8 cellular contexts compared by ENCODE assay signal in the genomic region with DNA sequence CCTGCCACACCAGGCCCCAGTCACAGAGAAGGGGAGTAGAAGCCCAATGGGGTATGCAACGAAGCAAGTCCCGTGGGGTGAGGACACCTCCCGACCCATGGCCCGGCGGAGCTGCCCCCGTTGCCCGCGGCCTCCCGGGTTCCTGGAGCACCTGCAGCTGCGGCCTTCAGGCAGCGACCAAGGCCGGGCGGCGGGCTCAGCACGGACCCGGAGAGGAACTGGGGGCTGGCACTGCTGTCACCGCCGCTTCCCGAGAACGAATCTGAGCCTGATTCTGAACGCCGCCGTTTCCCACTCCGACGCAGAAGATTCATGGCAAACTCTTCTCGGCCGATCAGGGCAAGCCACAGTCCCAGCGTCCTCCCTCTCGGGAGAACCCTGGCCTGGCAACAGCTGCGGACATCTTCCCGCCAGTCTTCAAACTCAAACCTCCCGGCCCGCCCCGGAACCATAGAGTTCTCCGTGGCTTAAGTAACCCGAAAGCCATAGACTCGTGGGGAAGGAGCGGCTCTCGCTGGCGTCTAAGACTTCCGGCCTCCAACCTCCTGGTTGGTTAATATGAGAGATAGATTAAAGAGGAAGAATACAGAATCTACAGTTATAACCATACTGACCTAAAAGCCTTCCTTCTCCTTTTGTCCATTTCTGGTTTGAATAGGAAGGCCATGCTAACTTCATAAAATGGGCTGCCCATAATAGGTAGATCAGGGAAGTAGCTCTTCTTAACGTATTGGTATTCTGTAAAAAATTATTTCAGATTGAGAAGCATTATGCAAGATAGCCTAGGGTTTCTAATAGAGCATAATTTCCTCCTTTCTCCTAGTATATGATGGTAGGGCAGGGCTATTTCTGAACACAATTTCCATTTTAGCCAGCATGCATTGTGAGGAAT. TPM values are rescaled to one million over a fixed set of nuclear protein-coding genes. Genes with fewer than 3 reads are reported as not detected.
DNase-seq lines count a peak whose midpoint lies in the region; ATAC-seq and TF ChIP-seq lines count a peak whose summit lies in the region.

A gene (minus strand): TSS at position 425 of the 892 bp plus-strand sequence. CDS start 111 bp downstream, at position 314.

- H3K27me3 ChIP-seq in thyroid gland: no peaks in the 10 kb centered on the region

- peaks cover 5 to 6% of the 10 kb centered on the region in 2 donors for H3K4me1 ChIP-seq in thyroid gland

- ATAC-seq in HG02623 (IDR thresholded peaks at IDR 0.05; ENCODE audit: unreplicated experiment): peak; percentile 78

- H3K4me3 ChIP-seq in thyroid gland (replicated peaks in 1 of 3): peak within 1 kb of the TSS; percentile 14 to 48 (median 39)

- H3K4me3 Mint-ChIP-seq in activated naive CD8-positive, alpha-beta T cell: peak within 1 kb of the TSS; percentile 95
- peak within 1 kb of the TSS; percentile 89 for H3K4me3 Mint-ChIP-seq in osteocyte (ENCODE audit: unreplicated experiment)

- H3K4me1 Mint-ChIP-seq in activated naive CD8-positive, alpha-beta T cell (ENCODE audit: low read depth): peaks cover 8% of the 10 kb centered on the region
- H3K4me1 Mint-ChIP-seq in osteocyte (ENCODE audit: unreplicated experiment): peaks cover 6% of the 10 kb centered on the region

- intact Hi-C loops in head of caudate nucleus (cut with DNase I): no loop called here
- intact Hi-C loops in thyroid gland (cut with DNase I): no loop called here

- TF ChIP-seq CTCF in GM10248 (IDR thresholded peaks at IDR 0.05; ENCODE audit: control extremely low read depth, extremely low read depth, low read depth, missing control alignments): no peak
- no peak for TF ChIP-seq CTCF in osteocyte (IDR thresholded peaks at IDR 0.05)
- no peak for TF ChIP-seq CTCF in thyroid gland (IDR thresholded peaks at IDR 0.05)

- TF ChIP-seq POLR2A in thyroid gland (IDR thresholded peaks at IDR 0.05): no peak

- 0 to 1% methylated on average over 10 to 19 of the region's 42 CpGs for WGBS in thyroid gland, 2 donors

- H3K36me3 Mint-ChIP-seq in activated naive CD8-positive, alpha-beta T cell: no peaks in the 10 kb centered on the region
- no peaks in the 10 kb centered on the region for H3K36me3 Mint-ChIP-seq in osteocyte (ENCODE audit: unreplicated experiment)

- peak within 1 kb of the TSS; percentile 96 for H3K27ac Mint-ChIP-seq in activated naive CD8-positive, alpha-beta T cell
- H3K27ac Mint-ChIP-seq in osteocyte (ENCODE audit: unreplicated experiment): peak within 1 kb of the TSS; percentile 88

- no peaks in the 10 kb centered on the region for H3K36me3 ChIP-seq in thyroid gland

- POLR2A ChIA-PET in GM10248 (lab: Yijun Ruan, JAX): no interaction called here

- DNase-seq in GM10248 (ENCODE audit: extremely low spot score): peak; percentile 91
- DNase-seq in NCI-H1105 (lab: John Stamatoyannopoulos, UW): peak; percentile 98
- peak; percentile 91 for DNase-seq in SKM-1 treated with dmso at 0.1 percent for 144 hours (lab: John Stamatoyannopoulos, UW; ENCODE audit: unreplicated experiment)
- DNase-seq in head of caudate nucleus: peak; percentile 89 to 98 (median 95)
- DNase-seq in osteocyte (ENCODE audit: extremely low spot score, unreplicated experiment): peak; percentile 92
- peak; percentile 85 to 89 for DNase-seq in thyroid gland

- no peaks in the 10 kb centered on the region for H3K9me3 Mint-ChIP-seq in activated naive CD8-positive, alpha-beta T cell (ENCODE audit: low read depth)
- H3K9me3 Mint-ChIP-seq in osteocyte (ENCODE audit: unreplicated experiment): no peaks in the 10 kb centered on the region

- CTCF ChIA-PET in GM10248 (lab: Yijun Ruan, JAX): interaction anchor here (0.6 to 2.8 kb wide), 25 partner anchors 8 to 1483 kb away, joined by 3 to 16 read pairs (median 4); a partner anchor contains a TSS

- H3K27ac ChIP-seq in thyroid gland: peak within 1 kb of the TSS in 2 of 3 donors; percentile 18 to 48

- no peaks in the 10 kb centered on the region for H3K9me3 ChIP-seq in thyroid gland

- no peaks in the 10 kb centered on the region for H3K27me3 Mint-ChIP-seq in activated naive CD8-positive, alpha-beta T cell
- no peaks in the 10 kb centered on the region for H3K27me3 Mint-ChIP-seq in osteocyte (ENCODE audit: unreplicated experiment)

RNA-seq across cellular contexts. Expression of the gene that starts here (rescaled TPM):
- 1.2 TPM in 2 replicates for total RNA-seq in osteocyte
- under 1 TPM in 3 of 4 donors, not detected in 1; 0.10 to 0.40 (median 0.17) TPM for total RNA-seq in thyroid gland

Comparison
In these comparisons a context has a peak if more than half of its experiments do, and no peak if none do; other contexts are left out.
1. Peak in every context shown above with its lines: DNase-seq, ATAC-seq, H3K4me3 ChIP-seq and H3K27ac ChIP-seq.
2. Peak in DNase-seq, H3K4me3 ChIP-seq and H3K27ac ChIP-seq in thyroid gland; RNA of the gene not detected or under 1 TPM.